ENCODE assay signal across 21 cellular contexts in genomic region chr2:120708944-120709607, GRCh38. TPM values are rescaled to one million over a fixed set of nuclear protein-coding genes. Genes with fewer than 3 reads are reported as not detected.
A peak's percentile ranks its signal among the peaks of the same experiment; 100 is the strongest.
DNase-seq lines count a peak whose midpoint lies in the region; ATAC-seq, FAIRE-seq and TF ChIP-seq lines count a peak whose summit lies in the region.
"Had no signal": no experiment of that assay in that cellular context is flagged by ENCODE, and none has a peak within 500 bp of the region (broad histone marks: within the 10 kb centered on the region; RNA-seq: fewer than 3 reads in every experiment).

No MANE protein-coding gene starts in this region.

- no peak for TF ChIP-seq CTCF in HepG2 (CRISPR knock-in tag; IDR thresholded peaks at IDR 0.05)
- no peak for TF ChIP-seq CTCF in right lobe of liver (IDR thresholded peaks at IDR 0.05)
- no peak for TF ChIP-seq CTCF in astrocyte (IDR thresholded peaks at IDR 0.05; ENCODE audit: insufficient read depth, low read depth, low read length)

- TF ChIP-seq EP300 in HepG2 (IDR thresholded peaks at IDR 0.05; ENCODE audit: low read depth in 2 of 2, low read length in 2 of 2) (no peak), HepG2 (CRISPR knock-in tag; IDR thresholded peaks at IDR 0.05; ENCODE audit: borderline replicate concordance) (no peak)

- POLR2A ChIA-PET in HepG2 (lab: Yijun Ruan, JAX): no interaction called here

- DNase-seq in HepG2 (ENCODE audit: low spot score) (no peak), right lobe of liver (no peak), astrocyte (ENCODE audit: low read depth) (no peak), mesenteric fat pad (ENCODE audit: low spot score) (peak; percentile 55), GM19238 (ENCODE audit: insufficient read length, low spot score) (no peak)
- DNase-seq in stimulated activated CD4-positive, alpha-beta T cell treated with anti-CD3 and anti-CD28 coated beads, Interleukin-12 subunit alpha, Interleukin-12 subunit beta, amount 100 ng/mL, for 4 hours: no peak
- DNase-seq: Calu3; CD4-positive, alpha-beta memory T cell; DMS53; EL; NCI-H1105; NCI-H2081; NCI-H446; NCI-H526 treated with DMSO at 0.1 percent for 48 hours; SHP77 had no signal

- peaks cover 2% of the 10 kb centered on the region for H3K36me3 Mint-ChIP-seq in astrocyte (ENCODE audit: low read depth, unreplicated experiment)
- H3K36me3 Mint-ChIP-seq: CD4-positive, alpha-beta memory T cell had no signal

- peaks cover 48% of the 10 kb centered on the region for H3K27me3 Mint-ChIP-seq in astrocyte (ENCODE audit: low read depth, unreplicated experiment)

- CTCF ChIA-PET in HepG2 (lab: Yijun Ruan, JAX; ENCODE audit: low intra/inter-chr PET ratio, low total read pairs): no interaction called here

- no TSS peak for BruUV-seq in HepG2 (replicated peaks; lab: Mats Ljungman, UMichigan)

- intact Hi-C loops in HepG2 (cut with micrococcal nuclease; ENCODE audit: unreplicated experiment): no loop called here
- intact Hi-C loops in right lobe of liver (cut with DNase I): no loop called here

- H3K9ac ChIP-seq in HepG2 (ENCODE audit: insufficient read depth, low read depth, low read length): no peak overlapping the region
- peak overlapping the region; percentile 43 for H3K9ac ChIP-seq in astrocyte (ENCODE audit: low read length)
- H3K9ac ChIP-seq: SK-N-SH had no signal

- no peak overlapping the region for H3K4me2 ChIP-seq in HepG2 (ENCODE audit: low read depth, low read length)
- peak overlapping the region; percentile 68 for H3K4me2 ChIP-seq in astrocyte (ENCODE audit: low read length)
- H3K4me2 ChIP-seq: A549, SK-N-SH had no signal

- no peaks in the 10 kb centered on the region for H3K79me2 ChIP-seq in HepG2 (ENCODE audit: insufficient read depth, low read length)
- no peaks in the 10 kb centered on the region for H3K79me2 ChIP-seq in astrocyte (ENCODE audit: insufficient read depth, low read length)

- WGBS in HepG2 (ENCODE audit: low lambda C conversion rate): 54% methylated on average over 14 of the region's 14 CpGs
- 54% methylated on average over 13 of the region's 14 CpGs for WGBS in right lobe of liver (ENCODE audit: insufficient coverage, low coverage, low lambda C conversion rate, missing lambda C conversion rate)

- in situ Hi-C loops in HepG2 (cut with HindIII; ENCODE audit: extremely low pct_ligation_motif_present, low pct_unique_long_range_greater_than_20kb): no loop called here

- H2AFZ ChIP-seq in HepG2 (ENCODE audit: low read length): no peak overlapping the region
- no peak overlapping the region for H2AFZ ChIP-seq in astrocyte (ENCODE audit: low read depth, low read length)

- H3K27ac ChIP-seq in HepG2 (ENCODE audit: extremely low read length, insufficient read depth, low read length) (no peak overlapping the region), right lobe of liver (no peak overlapping the region), astrocyte (ENCODE audit: low read depth, low read length) (no peak overlapping the region)
- H3K27ac ChIP-seq: A549 had no signal

- no peak overlapping the region for H3K27ac Mint-ChIP-seq in astrocyte (ENCODE audit: unreplicated experiment)
- H3K27ac Mint-ChIP-seq: CD4-positive, alpha-beta memory T cell had no signal

- FAIRE-seq in HepG2 (lab: Jason Lieb, UNC): no peak
- FAIRE-seq in astrocyte (lab: Jason Lieb, UNC): no peak
- FAIRE-seq: A549, GM12891, H54 had no signal

- TF ChIP-seq POLR2A in HepG2 (IDR thresholded peaks at IDR 0.05; ENCODE audit: insufficient read depth in 1 of 2, low read depth in 2 of 2, low read length in 2 of 2) (no peak), right lobe of liver (IDR thresholded peaks at IDR 0.05) (no peak)

- TF ChIP-seq RAD21 in HepG2 (CRISPR knock-in tag; IDR thresholded peaks at IDR 0.05): no peak

- ATAC-seq in HepG2 (no peak), right lobe of liver (no peak), GM18909 (IDR thresholded peaks at IDR 0.05; ENCODE audit: poor library complexity, unreplicated experiment) (no peak)
- ATAC-seq: A549 had no signal

- H4K20me1 ChIP-seq in HepG2 (ENCODE audit: insufficient read depth, low read length): no peaks in the 10 kb centered on the region
- H4K20me1 ChIP-seq in astrocyte (ENCODE audit: insufficient read depth, low read length): no peaks in the 10 kb centered on the region

- peaks cover 2% of the 10 kb centered on the region for H3K9me3 Mint-ChIP-seq in astrocyte (ENCODE audit: unreplicated experiment)

- H3K36me3 ChIP-seq in HepG2 (replicated peaks in 1 of 2; ENCODE audit: control insufficient read depth in 1 of 2, insufficient read depth in 2 of 2, low read length in 2 of 2) (no peaks in the 10 kb centered on the region), right lobe of liver (no peaks in the 10 kb centered on the region), astrocyte (ENCODE audit: insufficient read depth, low read length) (no peaks in the 10 kb centered on the region)

- H3K4me1 ChIP-seq in HepG2 (ENCODE audit: insufficient read depth, low read length): no peaks in the 10 kb centered on the region
- H3K4me1 ChIP-seq in right lobe of liver: no peaks in the 10 kb centered on the region
- peaks cover 15% of the 10 kb centered on the region for H3K4me1 ChIP-seq in astrocyte (ENCODE audit: insufficient read depth, low read length)

- no peaks in the 10 kb centered on the region for H3K9me3 ChIP-seq in HepG2 (ENCODE audit: low read length)
- no peaks in the 10 kb centered on the region for H3K9me3 ChIP-seq in right lobe of liver
- H3K9me3 ChIP-seq in astrocyte (ENCODE audit: insufficient read depth, low read depth, low read length): no peaks in the 10 kb centered on the region
- H3K9me3 ChIP-seq: A549, SK-N-SH had no signal

- no peak overlapping the region for H3K4me3 ChIP-seq in HepG2 (replicated peaks in 1 of 3; ENCODE audit: insufficient read depth in 1 of 3, low read depth in 2 of 3, low read length in 3 of 3)
- no peak overlapping the region for H3K4me3 ChIP-seq in right lobe of liver
- H3K4me3 ChIP-seq in astrocyte (ENCODE audit: insufficient read depth, low read depth, low read length): no peak overlapping the region
- H3K4me3 ChIP-seq: A549 had no signal

- H3K27me3 ChIP-seq in HepG2 (ENCODE audit: control insufficient read depth in 1 of 2, insufficient read depth in 2 of 2, low read length in 2 of 2): peaks cover 5 to 90% of the 10 kb centered on the region in 2 experiments; a peak in 4 of 5 replicates
- H3K27me3 ChIP-seq in right lobe of liver: no peaks in the 10 kb centered on the region
- H3K27me3 ChIP-seq in astrocyte (ENCODE audit: insufficient read depth, low read length): no peaks in the 10 kb centered on the region

- H3K4me1 Mint-ChIP-seq in astrocyte (ENCODE audit: low read depth, unreplicated experiment): peaks cover 6% of the 10 kb centered on the region

- no peak overlapping the region for H3K4me3 Mint-ChIP-seq in astrocyte (ENCODE audit: unreplicated experiment)
- H3K4me3 Mint-ChIP-seq: CD4-positive, alpha-beta memory T cell had no signal

TF ChIP-seq in HepG2, 621 proteins besides CTCF, POLR2A, EP300 and RAD21:
- TF ChIP-seq ZNF7 (CRISPR knock-in tag; IDR thresholded peaks at IDR 0.05) (peak; percentile 58; the same call in 1 of the 2 replicates), ZBTB37 (CRISPR knock-in tag; IDR thresholded peaks at IDR 0.05) (no peak), ZNF629 (CRISPR knock-in tag; conservative IDR thresholded peaks at IDR 0.05) (peak; percentile 64; the same call in 1 of the 2 replicates)

RNA-seq across cellular contexts. Expression of gene GLI2, which starts 26.6 kb away (rescaled TPM):
- total RNA-seq in HepG2 (2016; rRNA removed; fragmentation: Illumina TruSeq; extraction: Trizol) (not detected in 2 replicates), right lobe of liver (under 1 TPM; 0.09 to 0.73 (median 0.48) TPM), astrocyte (42.9 and 44.5 TPM in 2 replicates), mesenteric fat pad (4.1 TPM)
- total RNA-seq in HepG2 (2016; cell fraction: cytosol; rRNA removed; fragmentation: Illumina TruSeq; extraction: Trizol; ENCODE audit: low read depth): not detected in 2 replicates
- not detected in 2 replicates for total RNA-seq in HepG2 (2016; cell fraction: insoluble cytoplasmic fraction; rRNA removed; fragmentation: Illumina TruSeq; extraction: Trizol)
- total RNA-seq in HepG2 (2016; cell fraction: membrane; rRNA removed; fragmentation: Illumina TruSeq; extraction: Trizol): not detected in 2 replicates
- not detected in 2 replicates for total RNA-seq in HepG2 (2016; cell fraction: nucleus; rRNA removed; fragmentation: Illumina TruSeq; extraction: Trizol)
- polyA plus RNA-seq in HepG2 (2011; rRNA removed): not detected in 2 replicates
- polyA plus RNA-seq in HepG2 (2011; cell fraction: cytosol; rRNA removed): not detected in 2 replicates
- not detected in 2 replicates for polyA plus RNA-seq in HepG2 (2011; cell fraction: nucleus; rRNA removed)
- not detected in 2 replicates for polyA plus RNA-seq in HepG2 (2012)
- polyA plus RNA-seq in HepG2 (2016; cell fraction: cytosol; fragmentation: Illumina TruSeq; extraction: Trizol; ENCODE audit: low read depth): not detected in 2 replicates
- polyA plus RNA-seq in HepG2 (2016; cell fraction: insoluble cytoplasmic fraction; fragmentation: Illumina TruSeq; extraction: Trizol; ENCODE audit: low read depth): not detected in 2 replicates
- polyA plus RNA-seq in HepG2 (2016; cell fraction: membrane; fragmentation: Illumina TruSeq; extraction: Trizol; ENCODE audit: low read depth): not detected in 2 replicates
- polyA plus RNA-seq in HepG2 (2016; cell fraction: nucleus; fragmentation: Illumina TruSeq; extraction: Trizol; ENCODE audit: insufficient read depth, low read depth): not detected in 2 replicates
- 0.98 TPM in 1 of 2 replicates, not detected in the other for polyA minus RNA-seq in HepG2 (2011; rRNA and poly(A)+ RNA removed; ENCODE audit: low replicate concordance)
- not detected in 2 replicates for polyA minus RNA-seq in HepG2 (2011; cell fraction: cytosol; rRNA and poly(A)+ RNA removed)
- not detected in 2 replicates for polyA minus RNA-seq in HepG2 (2011; cell fraction: nucleus; rRNA and poly(A)+ RNA removed)
- total RNA-seq: CD4-positive, alpha-beta memory T cell; OCI-LY7 had no signal
- polyA plus RNA-seq: CD4-positive, alpha-beta memory T cell had no signal
